14 cellular contexts compared by ENCODE assay signal in genomic region chr2:7625392-7626138, GRCh38.
DNase-seq lines count a peak whose midpoint lies in the region; ATAC-seq and TF ChIP-seq lines count a peak whose summit lies in the region.
"Had no signal": no experiment of that assay in that cellular context is flagged by ENCODE, and none has a peak within 500 bp of the region (broad histone marks: within the 10 kb centered on the region; RNA-seq: fewer than 3 reads in every experiment).

No MANE protein-coding gene starts in this region.

- no peak overlapping the region for H3K27ac ChIP-seq in A673 (ENCODE audit: low read depth, low read length, poor library complexity, severe bottlenecking)
- H3K27ac ChIP-seq: gastroesophageal sphincter, transverse colon had no signal

- no TSS peak for BruUV-seq in A673 (replicated peaks; lab: Mats Ljungman, UMichigan)

- H3K4me3 ChIP-seq in A673 (ENCODE audit: low read depth, low read length, poor library complexity, severe bottlenecking) = no peak overlapping the region
- H3K4me3 ChIP-seq: gastroesophageal sphincter, transverse colon had no signal

- intact Hi-C loops in A673 (cut with micrococcal nuclease; ENCODE audit: unreplicated experiment) = no loop called here

- DNase-seq in A673 (ENCODE audit: low spot score) (peak; percentile 21), NCI-H748 treated with DMSO at 0.1 percent for 48 hours (lab: John Stamatoyannopoulos, UW) (peak; percentile 83), DMS53 (lab: John Stamatoyannopoulos, UW) (no peak), UCSD-AML1 (lab: John Stamatoyannopoulos, UW; ENCODE audit: unreplicated experiment) (no peak)
- DNase-seq in stimulated activated CD4-positive, alpha-beta T cell treated with anti-CD3 and anti-CD28 coated beads, Interleukin-4, amount 100 ng/mL, for 24 hours = no peak
- DNase-seq: activated T-cell treated with anti-CD3 and anti-CD28 coated beads, Interleukin-2, amount 50 U/mL, for 24 hours; aorta; left colon; NCI-H1048; transverse colon had no signal

- ATAC-seq in GM18870 (IDR thresholded peaks at IDR 0.05; ENCODE audit: unreplicated experiment) (peak; percentile 55), HG03354 (IDR thresholded peaks at IDR 0.05; ENCODE audit: poor library complexity, severe bottlenecking, unreplicated experiment) (peak; percentile 68), HG02763 (IDR thresholded peaks at IDR 0.05; ENCODE audit: unreplicated experiment) (no peak)
- ATAC-seq: gastroesophageal sphincter, left colon had no signal

- H3K36me3 ChIP-seq in A673 (ENCODE audit: insufficient read depth, low read length, poor library complexity, severe bottlenecking) = no peaks in the 10 kb centered on the region
- H3K36me3 ChIP-seq: gastroesophageal sphincter, transverse colon had no signal

- POLR2A ChIA-PET in A673 (lab: Charles Lee; ENCODE audit: low non-redundant PET) = no interaction called here

- no peak for TF ChIP-seq CTCF in A673 (conservative IDR thresholded peaks at IDR 0.05; ENCODE audit: low read depth, low read length)

- CTCF ChIA-PET in A673 (lab: Charles Lee) = no interaction called here

- H3K9me3 ChIP-seq in A673 (ENCODE audit: low read depth, low read length, poor library complexity, severe bottlenecking) = no peaks in the 10 kb centered on the region
- H3K9me3 ChIP-seq: gastroesophageal sphincter, transverse colon had no signal

- H3K4me1 ChIP-seq in A673 (ENCODE audit: insufficient read depth, low read length, poor library complexity, severe bottlenecking) = peaks cover 14% of the 10 kb centered on the region
- H3K4me1 ChIP-seq: gastroesophageal sphincter, transverse colon had no signal

- H3K27me3 ChIP-seq in A673 (replicated peaks; ENCODE audit: insufficient read depth, low read depth, low read length, poor library complexity) = no peaks in the 10 kb centered on the region
- H3K27me3 ChIP-seq: gastroesophageal sphincter, transverse colon had no signal

Comparison
In these comparisons a context has a peak if more than half of its experiments do, and no peak if none do; other contexts are left out.
1. DNase-seq: peak in A673 (single experiment) and NCI-H748 treated with DMSO at 0.1 percent for 48 hours (single experiment); none in DMS53 (single experiment), UCSD-AML1 (single experiment) and stimulated activated CD4-positive, alpha-beta T cell treated with anti-CD3 and anti-CD28 coated beads, Interleukin-4, amount 100 ng/mL, for 24 hours (single experiment).